7 cellular contexts compared by ENCODE assay signal in genomic region chr22:40874016-40874415, GRCh38. TPM values are rescaled to one million over a fixed set of nuclear protein-coding genes. Genes with fewer than 3 reads are reported as not detected.
"Had no signal": no experiment of that assay in that cellular context is flagged by ENCODE, and none has a peak within 500 bp of the region (broad histone marks: within the 10 kb centered on the region; RNA-seq: fewer than 3 reads in every experiment).

No MANE protein-coding gene starts in this region.

- H3K4me3 ChIP-seq: GM23338 had no signal

- H3K27ac ChIP-seq: KMS-11 had no signal

- ATAC-seq: GM23338 had no signal

- H3K9ac ChIP-seq: KMS-11 had no signal

- DNase-seq: H9, HCEC 1CT, KBM-7 had no signal

- H2AFZ ChIP-seq: GM23338 had no signal

- H3K4me2 ChIP-seq: GM23338, KMS-11 had no signal

RNA-seq across cellular contexts. Expression of gene DNAJB7, which starts 12.1 kb away (rescaled TPM):
- total RNA-seq: GM23338, H1, H9, HT-29 had no signal
- polyA plus RNA-seq: H1 had no signal
